ENCODE assay signal across 8 cellular contexts in the genomic region with DNA sequence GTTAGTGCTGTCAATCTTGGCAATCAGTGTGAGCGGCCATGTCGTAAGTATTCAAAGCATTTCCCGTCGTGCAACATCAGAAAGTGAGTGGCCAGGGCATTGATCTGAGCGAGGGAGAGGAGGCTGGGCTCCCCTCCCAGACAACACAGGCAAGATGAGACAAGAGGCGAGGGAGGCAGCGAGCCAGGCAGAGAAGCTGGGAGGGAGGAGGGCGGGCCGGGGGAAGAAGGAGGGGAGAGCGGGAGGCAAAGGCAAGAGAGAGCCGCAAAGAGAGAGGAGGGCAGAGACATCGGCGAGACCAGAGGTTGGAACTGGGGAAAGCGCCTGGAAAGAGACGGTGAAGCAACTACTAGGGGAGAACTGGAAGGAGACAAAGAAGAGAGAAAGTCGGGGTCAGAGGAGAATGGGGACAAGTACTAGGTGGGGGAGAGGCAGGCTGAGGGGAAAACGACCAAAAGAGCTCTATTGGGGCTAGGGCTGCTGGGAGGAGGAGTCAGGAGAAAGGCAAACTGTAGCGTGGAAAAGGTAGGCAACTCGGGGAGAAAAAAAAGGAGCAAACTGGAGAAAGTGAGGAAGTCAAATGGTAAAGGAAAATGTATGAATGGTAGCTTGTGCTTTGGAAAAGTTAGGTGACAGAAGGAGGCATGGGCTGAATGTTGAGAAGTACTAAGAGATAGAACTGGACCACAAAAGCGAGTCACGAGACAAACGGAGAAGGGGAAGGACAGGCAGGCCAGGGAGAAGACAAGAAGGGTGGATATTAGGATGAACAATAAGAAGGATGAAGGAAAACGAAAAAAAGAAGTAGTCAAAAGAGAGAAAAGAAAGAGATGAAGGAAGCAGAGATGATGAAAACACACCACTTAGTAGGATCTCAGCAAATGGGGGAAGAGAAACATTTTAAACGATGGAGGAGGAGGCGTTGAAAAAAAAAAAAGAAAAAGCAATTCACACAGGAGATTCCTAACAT.
DNase-seq lines count a peak whose midpoint lies in the region; ATAC-seq, FAIRE-seq and TF ChIP-seq lines count a peak whose summit lies in the region.

No MANE protein-coding gene starts in this region.

- no peaks in the 10 kb centered on the region for H3K9me3 ChIP-seq in MG63
- no peaks in the 10 kb centered on the region for H3K9me3 ChIP-seq in K562 (replicated peaks; ENCODE audit: control insufficient read depth, insufficient read depth, low read depth, low read length)
- H3K9me3 ChIP-seq in subcutaneous abdominal adipose tissue (ENCODE audit: control insufficient read depth in 5 of 5, low read length in 5 of 5), result no peaks in the 10 kb centered on the region

- H3K27ac ChIP-seq in ACC112 (ENCODE audit: low read depth, low read length) (no peak overlapping the region), K562 (ENCODE audit: extremely low read depth, low read depth, low read length) (peak overlapping the region; percentile 90), subcutaneous abdominal adipose tissue (ENCODE audit: low read depth, low read length) (peak overlapping the region; percentile 90)

- H3K4me3 ChIP-seq in ACC112 (ENCODE audit: low read depth, low read length) (peak overlapping the region; percentile 73), MG63 (peak overlapping the region; percentile 43), K562 (peak overlapping the region; percentile 71), subcutaneous abdominal adipose tissue (ENCODE audit: low read depth in 1 of 5, low read length in 5 of 5) (peak overlapping the region; percentile 65 to 86 (median 76))

- in situ Hi-C loops in K562 (cut with MboI), result loop anchor here (5.0 to 25.0 kb wide), 3 partner anchors 416 to 771 kb away; no protein-coding TSS in a partner anchor

- H2AFZ ChIP-seq in ACC112 (ENCODE audit: low read length, unreplicated experiment) (no peak overlapping the region), K562 (ENCODE audit: low read depth, low read length) (peak overlapping the region; percentile 86)

- H3K27me3 ChIP-seq in ACC112 (ENCODE audit: insufficient read depth, low read length), result peaks cover 96% of the 10 kb centered on the region
- peaks cover 19% of the 10 kb centered on the region for H3K27me3 ChIP-seq in MG63
- peaks cover 0 to under 1% of the 10 kb centered on the region in 2 experiments; a peak in 1 of 5 replicates for H3K27me3 ChIP-seq in K562 (ENCODE audit: control insufficient read depth in 2 of 2, insufficient read depth in 2 of 2, low read length in 2 of 2)
- peaks cover 37 to 75% (median 48%) of the 10 kb centered on the region in 5 donors for H3K27me3 ChIP-seq in subcutaneous abdominal adipose tissue (ENCODE audit: control insufficient read depth in 5 of 5, insufficient read depth in 4 of 5, low read length in 5 of 5)

- H3K9ac ChIP-seq in K562 (ENCODE audit: insufficient read depth in 1 of 2, low read depth in 2 of 2, low read length in 2 of 2), result peak overlapping the region; percentile 75 to 93
- H3K9ac ChIP-seq in subcutaneous abdominal adipose tissue (ENCODE audit: low read length in 5 of 5), result peak overlapping the region in 3 of 5 donors; percentile 14 to 60 (median 56)

- H4K20me1 ChIP-seq in K562 (replicated peaks; ENCODE audit: control insufficient read depth, insufficient read depth, low read length), result no peaks in the 10 kb centered on the region

- 13% methylated on average over 14 of the region's 25 CpGs for WGBS in K562 (ENCODE audit: insufficient coverage, low coverage, missing lambda C conversion rate)

- no peak for TF ChIP-seq RAD21 in K562 (CRISPR knock-in tag; conservative IDR thresholded peaks at IDR 0.05 in 1 of 2, IDR thresholded peaks at IDR 0.05 in 1 of 2)

- H3K9me1 ChIP-seq in K562 (ENCODE audit: control insufficient read depth, insufficient read depth, low read length), result no peaks in the 10 kb centered on the region

- H3K4me2 ChIP-seq in K562 (ENCODE audit: insufficient read depth, low read length), result peak overlapping the region; percentile 79

- peak; percentile 84 for FAIRE-seq in K562 (lab: Jason Lieb, UNC)

- CTCF ChIA-PET in K562 (lab: Yijun Ruan, JAX; ENCODE audit: low intra/inter-chr PET ratio), result interaction anchor here (0.7 to 3.7 kb wide), 2 partner anchors 417 to 961 kb away, joined by 3 to 24 read pairs; no protein-coding TSS in a partner anchor

- ATAC-seq in K562 (peak; percentile 25), GM21526 (IDR thresholded peaks at IDR 0.05; ENCODE audit: low FRiP score, unreplicated experiment) (no peak), GM19455 (IDR thresholded peaks at IDR 0.05; ENCODE audit: unreplicated experiment) (no peak)

- BruUV-seq in K562 (replicated peaks; lab: Mats Ljungman, UMichigan), result no TSS peak

- H3K4me1 ChIP-seq in ACC112 (ENCODE audit: control insufficient read depth, insufficient read depth, low read length, unreplicated experiment) (peaks cover 3% of the 10 kb centered on the region), K562 (replicated peaks in 1 of 2; ENCODE audit: control insufficient read depth in 2 of 2, insufficient read depth in 2 of 2, low read length in 2 of 2) (peaks cover 13 to 45% of the 10 kb centered on the region in 2 experiments; a peak in 4 of 5 replicates), subcutaneous abdominal adipose tissue (ENCODE audit: control insufficient read depth in 5 of 5, insufficient read depth in 5 of 5, low read length in 5 of 5) (peaks cover 0 to 57% (median 40%) of the 10 kb centered on the region in 5 donors)

- TF ChIP-seq POLR2A in K562 (conservative IDR thresholded peaks at IDR 0.05), result peak; percentile 36; the same call in 1 of the 2 replicates

- POLR2A ChIA-PET in K562 (lab: Yijun Ruan, JAX), result interaction anchor here (0.6 kb wide), 2 partner anchors 684 to 827 kb away, joined by 3 read pairs; no protein-coding TSS in a partner anchor

- intact Hi-C loops in K562 (cut with micrococcal nuclease), result loop anchor here (2.0 to 10.0 kb wide), 7 partner anchors 153 to 781 kb away; a partner anchor contains a TSS

- no peak for TF ChIP-seq EP300 in K562 (IDR thresholded peaks at IDR 0.05; ENCODE audit: low read length)

- DNase-seq in MG63, result peak; percentile 47
- DNase-seq in K562 (ENCODE audit: extremely low read depth in 1 of 4, low spot score in 3 of 4), result peak; percentile 52 to 80 (median 58)
- DNase-seq in iPS-NIHi11 (ENCODE audit: low spot score), result peak; percentile 70
- no peak for DNase-seq in stimulated activated CD8-positive, alpha-beta memory T cell treated with anti-CD3 and anti-CD28 coated beads, Interleukin-4, amount 100 ng/mL, for 48 hours

- TF ChIP-seq CTCF in K562 (IDR thresholded peaks at IDR 0.05 in 2 of 3, conservative IDR thresholded peaks at IDR 0.05 in 1 of 3; ENCODE audit: insufficient read depth in 2 of 3, low read depth in 1 of 3, low read length in 3 of 3), result no peak

- H3K79me2 ChIP-seq in ACC112 (ENCODE audit: control insufficient read depth, insufficient read depth, low read length, unreplicated experiment) (no peaks in the 10 kb centered on the region), K562 (ENCODE audit: control insufficient read depth, insufficient read depth, low read length) (peaks cover 21% of the 10 kb centered on the region)

- H3K36me3 ChIP-seq in ACC112 (ENCODE audit: insufficient read depth, low read length) (no peaks in the 10 kb centered on the region), MG63 (no peaks in the 10 kb centered on the region), K562 (ENCODE audit: control insufficient read depth, insufficient read depth, low read length) (no peaks in the 10 kb centered on the region), subcutaneous abdominal adipose tissue (ENCODE audit: control insufficient read depth in 5 of 5, insufficient read depth in 5 of 5, low read length in 5 of 5) (no peaks in the 10 kb centered on the region)

TF ChIP-seq in K562, 482 proteins besides CTCF, POLR2A, EP300 and RAD21 (continues in another document):
- TF ChIP-seq, protein P1, sequence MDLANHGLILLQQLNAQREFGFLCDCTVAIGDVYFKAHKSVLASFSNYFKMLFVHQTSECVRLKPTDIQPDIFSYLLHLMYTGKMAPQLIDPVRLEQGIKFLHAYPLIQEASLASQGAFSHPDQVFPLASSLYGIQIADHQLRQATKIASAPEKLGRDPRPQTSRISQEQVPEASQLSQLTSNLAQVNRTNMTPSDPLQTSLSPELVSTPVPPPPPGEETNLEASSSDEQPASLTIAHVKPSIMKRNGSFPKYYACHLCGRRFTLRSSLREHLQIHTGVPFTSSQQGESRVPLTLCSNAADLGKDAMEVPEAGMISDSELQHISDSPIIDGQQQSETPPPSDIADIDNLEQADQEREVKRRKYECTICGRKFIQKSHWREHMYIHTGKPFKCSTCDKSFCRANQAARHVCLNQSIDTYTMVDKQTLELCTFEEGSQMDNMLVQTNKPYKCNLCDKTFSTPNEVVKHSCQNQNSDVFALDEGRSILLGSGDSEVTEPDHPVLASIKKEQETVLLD (IDR thresholded peaks at IDR 0.05), result no peak
- TF ChIP-seq SMARCA5 (IDR thresholded peaks at IDR 0.05), result 0 out of 2 replicates have a peak, but pooled peaks have one; percentile 19
- TF ChIP-seq RUNX1 (IDR thresholded peaks at IDR 0.05; ENCODE audit: low read depth), result no peak
- no peak for TF ChIP-seq GTF2E2 (tag; IDR thresholded peaks at IDR 0.05)
- no peak for TF ChIP-seq RB1 (IDR thresholded peaks at IDR 0.05; ENCODE audit: low read depth)
- TF ChIP-seq SOX6 (IDR thresholded peaks at IDR 0.05), result no peak
- TF ChIP-seq, protein P2, sequence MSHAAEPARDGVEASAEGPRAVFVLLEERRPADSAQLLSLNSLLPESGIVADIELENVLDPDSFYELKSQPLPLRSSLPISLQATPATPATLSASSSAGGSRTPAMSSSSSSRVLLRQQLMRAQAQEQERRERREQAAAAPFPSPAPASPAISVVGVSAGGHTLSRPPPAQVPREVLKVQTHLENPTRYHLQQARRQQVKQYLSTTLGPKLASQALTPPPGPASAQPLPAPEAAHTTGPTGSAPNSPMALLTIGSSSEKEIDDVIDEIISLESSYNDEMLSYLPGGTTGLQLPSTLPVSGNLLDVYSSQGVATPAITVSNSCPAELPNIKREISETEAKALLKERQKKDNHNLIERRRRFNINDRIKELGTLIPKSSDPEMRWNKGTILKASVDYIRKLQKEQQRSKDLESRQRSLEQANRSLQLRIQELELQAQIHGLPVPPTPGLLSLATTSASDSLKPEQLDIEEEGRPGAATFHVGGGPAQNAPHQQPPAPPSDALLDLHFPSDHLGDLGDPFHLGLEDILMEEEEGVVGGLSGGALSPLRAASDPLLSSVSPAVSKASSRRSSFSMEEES (CRISPR knock-in tag; IDR thresholded peaks at IDR 0.05), result no peak
